In genomic region chr11:95968585-95968984, GRCh38 we compare ENCODE assay signal across 12 cellular contexts. TPM values are rescaled to one million over a fixed set of nuclear protein-coding genes. Genes with fewer than 3 reads are reported as not detected.
DNase-seq lines count a peak whose midpoint lies in the region; ATAC-seq and TF ChIP-seq lines count a peak whose summit lies in the region.
"Had no signal": no experiment of that assay in that cellular context is flagged by ENCODE, and none has a peak within 500 bp of the region (broad histone marks: within the 10 kb centered on the region; RNA-seq: fewer than 3 reads in every experiment).

No MANE protein-coding gene starts in this region.

- no peaks in the 10 kb centered on the region for H3K9me3 Mint-ChIP-seq in HFFc6
- H3K9me3 Mint-ChIP-seq: T-helper 2 cell treated with Interferon-gamma antibody and Interleukin-4, amounts not matched to agents 5 μg/mL and 100 μg/mL, for 36 hours had no signal

- no peaks in the 10 kb centered on the region for H3K36me3 Mint-ChIP-seq in HFFc6 (ENCODE audit: low read depth)

- no peaks in the 10 kb centered on the region for H3K27me3 Mint-ChIP-seq in HFFc6 (ENCODE audit: insufficient read depth)

- H3K4me1 Mint-ChIP-seq in HFFc6 (ENCODE audit: low read depth): 0 out of 2 replicates have a peak, but pooled peaks cover 5% of the 10 kb centered on the region

- H3K27ac ChIP-seq in tibial nerve: no peak overlapping the region
- H3K27ac ChIP-seq: upper lobe of left lung had no signal

- no peak for DNase-seq in AG10803 (ENCODE audit: low read depth)
- DNase-seq in HFFc6: peak; percentile 10
- peak; percentile 20 for DNase-seq in SK-MEL-5 (ENCODE audit: low read depth, low spot score)
- DNase-seq in globus pallidus (ENCODE audit: low spot score): peak; percentile 7
- no peak for DNase-seq in H7
- DNase-seq in tibial nerve (ENCODE audit: low spot score in 2 of 2): no peak
- DNase-seq in activated naive CD4-positive, alpha-beta T cell treated with anti-CD3 and anti-CD28 coated beads, Interleukin-2, amount 50 U/mL, for 16 hours: no peak
- DNase-seq: NCI-H1105 treated with DMSO at 0.1 percent for 48 hours, NCI-H774, upper lobe of left lung had no signal

- H3K4me3 ChIP-seq in AG10803 (ENCODE audit: low read length) (no peak overlapping the region), H7 (ENCODE audit: insufficient read depth, low read depth, low read length) (no peak overlapping the region), tibial nerve (no peak overlapping the region)
- H3K4me3 ChIP-seq: upper lobe of left lung had no signal

- WGBS in tibial nerve, 2 donors: 77 to 92% methylated on average over 1 of the region's 1 CpG

- H3K27me3 ChIP-seq in H7 (ENCODE audit: control insufficient read depth, insufficient read depth, low read length) (no peaks in the 10 kb centered on the region), tibial nerve (no peaks in the 10 kb centered on the region)
- H3K27me3 ChIP-seq: upper lobe of left lung had no signal

- H3K4me3 Mint-ChIP-seq in HFFc6: no peak overlapping the region
- H3K4me3 Mint-ChIP-seq: T-helper 2 cell treated with Interferon-gamma antibody and Interleukin-4, amounts not matched to agents 5 μg/mL and 100 μg/mL, for 36 hours had no signal

- H3K36me3 ChIP-seq in H7 (replicated peaks; ENCODE audit: control insufficient read depth, insufficient read depth, low read length): no peaks in the 10 kb centered on the region
- H3K36me3 ChIP-seq in tibial nerve: no peaks in the 10 kb centered on the region
- H3K36me3 ChIP-seq: upper lobe of left lung had no signal

- in situ Hi-C loops in SK-MEL-5 (cut with HindIII; ENCODE audit: low pct_unique_long_range_greater_than_20kb, low sequenced_read_pairs): no loop called here

- no peaks in the 10 kb centered on the region for H3K9me3 ChIP-seq in tibial nerve
- H3K9me3 ChIP-seq: upper lobe of left lung had no signal

- TF ChIP-seq CTCF in AG10803 (conservative IDR thresholded peaks at IDR 0.05; ENCODE audit: low read length) (peak; percentile 44), HFFc6 (IDR thresholded peaks at IDR 0.05) (peak; percentile 71), tibial nerve (IDR thresholded peaks at IDR 0.05) (no peak)

- no peak overlapping the region for H3K27ac Mint-ChIP-seq in HFFc6
- H3K27ac Mint-ChIP-seq: T-helper 2 cell treated with Interferon-gamma antibody and Interleukin-4, amounts not matched to agents 5 μg/mL and 100 μg/mL, for 36 hours had no signal

- no peak for ATAC-seq in esophagus mucosa

- TF ChIP-seq EP300 in tibial nerve (IDR thresholded peaks at IDR 0.05): no peak

- no peaks in the 10 kb centered on the region for H3K4me1 ChIP-seq in tibial nerve
- H3K4me1 ChIP-seq: upper lobe of left lung had no signal

- TF ChIP-seq POLR2A in tibial nerve (IDR thresholded peaks at IDR 0.05): no peak

RNA-seq across cellular contexts. Expression of gene MTMR2, which starts 44.7 kb away (rescaled TPM):
- total RNA-seq in HFFc6 (2021; fragmentation: NEBNext Ultra II Directional; extraction: Animal tissue kit (Norgen Biotek cat#: 25700)): 10 to 100 TPM; 40.0 to 52.1 (median 48.4) TPM
- 17.8 and 23.8 TPM in 2 replicates for total RNA-seq in SK-MEL-5 (2014; rRNA removed; shearing (Covaris generic))
- 22.4 TPM in 2 replicates for polyA plus RNA-seq in SK-MEL-5 (2015; cell fraction: cytosol; rRNA removed)
- 16.4 and 17.2 TPM in 2 replicates for polyA plus RNA-seq in SK-MEL-5 (2015; cell fraction: nucleus; rRNA removed)
- 36.8 and 43.5 TPM in 2 replicates for total RNA-seq in H7 (2014; rRNA removed; shearing (Covaris generic))
- total RNA-seq in esophagus mucosa (20.8 TPM), tibial nerve (10 to 100 TPM; 22.5 to 33.2 (median 27.5) TPM)

Comparison
In these comparisons a context has a peak if more than half of its experiments do, and no peak if none do; other contexts are left out.
1. DNase-seq: peak in HFFc6 (single experiment), SK-MEL-5 (single experiment) and globus pallidus (single experiment); none in AG10803 (single experiment), H7 (single experiment), tibial nerve (0 of 2) and activated naive CD4-positive, alpha-beta T cell treated with anti-CD3 and anti-CD28 coated beads, Interleukin-2, amount 50 U/mL, for 16 hours (single experiment).
2. CTCF ChIP-seq: peak in AG10803 (single experiment) and HFFc6 (single experiment); none in tibial nerve (0 of 5).